Comparison of ENCODE assay signal across 1 cellular context in genomic region chr15:82894971-82895520, GRCh38.
TF ChIP-seq lines count a peak whose summit lies in the region.

No MANE protein-coding gene starts in this region.

TF ChIP-seq in SK-N-SH, 30 proteins besides CTCF, POLR2A, EP300 and RAD21:
- TF ChIP-seq NRF1 (IDR thresholded peaks at IDR 0.05; ENCODE audit: low read depth, low read length) = no peak
- peak; percentile 40 for TF ChIP-seq CHD2 (IDR thresholded peaks at IDR 0.05; ENCODE audit: low read length, partially characterized antibody)
- peak; percentile 65; the same call in 1 of the 2 replicates for TF ChIP-seq MXI1 (IDR thresholded peaks at IDR 0.05; ENCODE audit: low read depth, low read length)
- TF ChIP-seq RCOR1 (IDR thresholded peaks at IDR 0.05; ENCODE audit: low read length) = peak; percentile 77; the same call in 1 of the 2 replicates
TF ChIP-seq in SK-N-SH: peak in this region for 3.
